8 cellular contexts compared by ENCODE assay signal in genomic region chr3:24005669-24006068, GRCh38.
"Had no signal": no experiment of that assay in that cellular context is flagged by ENCODE, and none has a peak within 500 bp of the region (broad histone marks: within the 10 kb centered on the region; RNA-seq: fewer than 3 reads in every experiment).

No MANE protein-coding gene starts in this region.

- H3K27ac Mint-ChIP-seq: H9, HFFc6, IgD-negative memory B cell had no signal

- H3K9ac ChIP-seq: GM23248 had no signal

- H3K4me1 Mint-ChIP-seq: IgD-negative memory B cell had no signal

- H2AFZ ChIP-seq: GM23248 had no signal

- DNase-seq: GM23248, H9, HFFc6, KBM-7 had no signal

- H3K27ac ChIP-seq: GM23248, HL-60 had no signal

- H3K9me3 Mint-ChIP-seq: H9, HFFc6, IgD-negative memory B cell had no signal

- H3K4me3 Mint-ChIP-seq: H9, HFFc6, IgD-negative memory B cell had no signal

- ATAC-seq: HCT116, HepG2 had no signal

- H3K4me3 ChIP-seq: GM23248 had no signal
